ENCODE assay signal across 23 cellular contexts in genomic region chr15:58967479-58967878, GRCh38.
"Had no signal": no experiment of that assay in that cellular context is flagged by ENCODE, and none has a peak within 500 bp of the region (broad histone marks: within the 10 kb centered on the region; RNA-seq: fewer than 3 reads in every experiment).

No MANE protein-coding gene starts in this region.

- FAIRE-seq: endometrium, islet of Langerhans, keratinocyte had no signal

- H3K36me3 ChIP-seq: colonic mucosa, esophagus squamous epithelium, gastrocnemius medialis, heart right ventricle, left lung, lower lobe of right lung had no signal

- ATAC-seq: effector memory CD8-positive, alpha-beta T cell; esophagus mucosa; gastrocnemius medialis; heart right ventricle; left cardiac atrium; left lung; left ventricle myocardium superior; lower lobe of right lung; mucosa of descending colon had no signal

- H3K9me3 ChIP-seq: colonic mucosa, esophagus squamous epithelium, gastrocnemius medialis, heart right ventricle, left lung, lower lobe of right lung, mucosa of descending colon had no signal

- H3K4me1 ChIP-seq: colonic mucosa, gastrocnemius medialis, heart right ventricle, left lung, lower lobe of right lung had no signal

- H3K27me3 ChIP-seq: colonic mucosa, esophagus squamous epithelium, gastrocnemius medialis, left lung had no signal

- H3K27ac ChIP-seq: colonic mucosa, esophagus squamous epithelium, gastrocnemius medialis, heart right ventricle, left lung, lower lobe of right lung had no signal

- DNase-seq: colonic mucosa; cortex of kidney; effector CD8-positive, alpha-beta T cell; effector memory CD8-positive, alpha-beta T cell; endodermal cell; erythroblast; esophagus squamous epithelium; foreskin melanocyte; gastrocnemius medialis; glutamatergic neuron; head of caudate nucleus; heart right ventricle; hippocampal formation; left cardiac atrium; left lung; left ventricle myocardium superior; lower lobe of right lung; mesenchymal stem cell; mucosa of descending colon had no signal

- H3K4me3 ChIP-seq: colonic mucosa, esophagus squamous epithelium, gastrocnemius medialis, heart right ventricle, left lung, lower lobe of right lung, mucosa of descending colon had no signal
